In the genomic region with DNA sequence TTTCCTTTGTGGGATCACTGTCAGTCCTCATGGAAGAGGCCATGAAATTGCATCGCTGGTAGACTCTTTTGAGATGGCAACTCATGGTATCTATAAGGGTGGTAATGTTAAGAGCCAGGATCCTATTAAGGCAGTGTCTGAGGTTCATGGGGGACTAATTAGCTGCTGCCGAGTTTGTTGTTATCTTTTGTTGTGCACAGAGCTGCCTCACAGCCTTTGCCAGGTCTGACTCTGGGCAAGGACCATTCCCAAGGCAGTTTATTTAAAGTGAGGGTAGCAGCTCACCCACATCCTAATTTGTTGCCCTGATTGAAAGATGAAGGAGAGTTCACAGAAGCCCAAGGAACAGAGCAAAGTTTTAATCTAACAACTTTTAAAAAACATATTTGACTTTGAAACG, we compare ENCODE assay signal across 12 cellular contexts. TPM values are rescaled to one million over a fixed set of nuclear protein-coding genes. Genes with fewer than 3 reads are reported as not detected.
DNase-seq lines count a peak whose midpoint lies in the region; ATAC-seq, FAIRE-seq and TF ChIP-seq lines count a peak whose summit lies in the region.
"Had no signal": no experiment of that assay in that cellular context is flagged by ENCODE, and none has a peak within 500 bp of the region (broad histone marks: within the 10 kb centered on the region; RNA-seq: fewer than 3 reads in every experiment).

No MANE protein-coding gene starts in this region.

- no peak overlapping the region for H3K4me3 ChIP-seq in OCI-LY3 (ENCODE audit: low read length)
- no peak overlapping the region for H3K4me3 ChIP-seq in endothelial cell of umbilical vein (replicated peaks in 1 of 3; ENCODE audit: insufficient read depth in 1 of 3, low read depth in 1 of 3, low read length in 3 of 3)
- peak overlapping the region; percentile 14 for H3K4me3 ChIP-seq in psoas muscle
- H3K4me3 ChIP-seq: PC-9 had no signal

- 51 to 61% (median 52%) methylated on average over 3 of the region's 3 CpGs for WGBS in psoas muscle, 3 donors

- POLR2A ChIA-PET in endothelial cell of umbilical vein (lab: Charles Lee): no interaction called here

- H3K27ac ChIP-seq in OCI-LY3 (ENCODE audit: low read length) (no peak overlapping the region), endothelial cell of umbilical vein (ENCODE audit: insufficient read depth, low read depth, low read length) (no peak overlapping the region), psoas muscle (peak overlapping the region; percentile 31)
- H3K27ac ChIP-seq: PC-9 had no signal

- H3K4me2 ChIP-seq in OCI-LY3 (ENCODE audit: low read length) (0 out of 2 replicates have a peak overlapping the region, but pooled peaks have one; percentile 4), endothelial cell of umbilical vein (ENCODE audit: insufficient read depth, low read length) (peak overlapping the region; percentile 46)
- H3K4me2 ChIP-seq: PC-9 had no signal

- intact Hi-C loops in endothelial cell of umbilical vein (cut with micrococcal nuclease) (no loop called here), psoas muscle (cut with DNase I) (no loop called here)

- H3K9me1 ChIP-seq in endothelial cell of umbilical vein (replicated peaks; ENCODE audit: control insufficient read depth, extremely low read depth, insufficient read depth, low read length): no peaks in the 10 kb centered on the region

- H2AFZ ChIP-seq in OCI-LY3 (ENCODE audit: low read depth, low read length): no peak overlapping the region
- no peak overlapping the region for H2AFZ ChIP-seq in endothelial cell of umbilical vein (ENCODE audit: low read depth, low read length)
- H2AFZ ChIP-seq: PC-9 had no signal

- peaks cover 100% of the 10 kb centered on the region for H4K20me1 ChIP-seq in OCI-LY3 (ENCODE audit: insufficient read depth, low read length)
- H4K20me1 ChIP-seq in endothelial cell of umbilical vein (replicated peaks; ENCODE audit: control insufficient read depth, extremely low read depth, insufficient read depth, low read length): no peaks in the 10 kb centered on the region

- peak; percentile 6 for DNase-seq in COR-L47 (lab: John Stamatoyannopoulos, UW)
- DNase-seq in endothelial cell of umbilical vein (ENCODE audit: low read depth, low spot score): no peak
- DNase-seq in psoas muscle: no peak
- no peak for DNase-seq in 8988T
- DNase-seq in iPS-NIHi11 (ENCODE audit: low spot score): no peak
- no peak for DNase-seq in NCI-H1417 (lab: John Stamatoyannopoulos, UW)
- DNase-seq: DMS153; NCI-H1105; PC-9; stimulated activated CD4-positive, alpha-beta T cell treated with anti-CD3 and anti-CD28 coated beads, Interleukin-4, amount 100 ng/mL, for 1 hour had no signal

- H3K9ac ChIP-seq in OCI-LY3 (ENCODE audit: low read length) (no peak overlapping the region), endothelial cell of umbilical vein (replicated peaks; ENCODE audit: extremely low read depth, insufficient read depth, low read length) (no peak overlapping the region)

- H3K9me3 ChIP-seq in OCI-LY3 (ENCODE audit: insufficient read depth, low read length) (no peaks in the 10 kb centered on the region), endothelial cell of umbilical vein (replicated peaks; ENCODE audit: control insufficient read depth, insufficient read depth, low read length) (no peaks in the 10 kb centered on the region), psoas muscle (no peaks in the 10 kb centered on the region)

- H3K79me2 ChIP-seq in OCI-LY3 (ENCODE audit: low read length): peaks cover 100% of the 10 kb centered on the region
- peaks cover 45% of the 10 kb centered on the region for H3K79me2 ChIP-seq in endothelial cell of umbilical vein (ENCODE audit: control insufficient read depth, insufficient read depth, low read length)

- CTCF ChIA-PET in endothelial cell of umbilical vein (lab: Charles Lee): interaction anchor here (0.6 kb wide), 1 partner anchor 64 kb away, joined by 4 read pairs; no protein-coding TSS in a partner anchor

- ATAC-seq in psoas muscle (no peak), HG03039 (IDR thresholded peaks at IDR 0.05; ENCODE audit: unreplicated experiment) (no peak)

- H3K27me3 ChIP-seq in OCI-LY3 (ENCODE audit: low read depth, low read length) (no peaks in the 10 kb centered on the region), endothelial cell of umbilical vein (ENCODE audit: control insufficient read depth in 2 of 2, insufficient read depth in 2 of 2, low read length in 2 of 2) (no peaks in the 10 kb centered on the region), psoas muscle (ENCODE audit: insufficient read depth in 3 of 3, low read length in 2 of 3) (no peaks in the 10 kb centered on the region)

- no peak for FAIRE-seq in endothelial cell of umbilical vein (lab: Jason Lieb, UNC)

- dilution Hi-C loops in endothelial cell of umbilical vein (cut with MboI; ENCODE audit: extremely low pct_ligation_motif_present, low sequenced_read_pairs): no loop called here

- H3K36me3 ChIP-seq in OCI-LY3 (replicated peaks; ENCODE audit: low read depth, low read length): peaks cover 52% of the 10 kb centered on the region
- no peaks in the 10 kb centered on the region for H3K36me3 ChIP-seq in endothelial cell of umbilical vein (ENCODE audit: control insufficient read depth in 2 of 2, extremely low read depth in 1 of 2, insufficient read depth in 2 of 2, low read length in 2 of 2)
- no peaks in the 10 kb centered on the region for H3K36me3 ChIP-seq in psoas muscle (ENCODE audit: insufficient read depth in 1 of 2, low read depth in 1 of 2)

- peaks cover 54% of the 10 kb centered on the region for H3K4me1 ChIP-seq in OCI-LY3 (ENCODE audit: low read length)
- peaks cover 58% of the 10 kb centered on the region for H3K4me1 ChIP-seq in endothelial cell of umbilical vein (ENCODE audit: control insufficient read depth, extremely low read depth, insufficient read depth, low read length)
- H3K4me1 ChIP-seq in psoas muscle: peaks cover 88% of the 10 kb centered on the region

- TF ChIP-seq CTCF in OCI-LY3 (IDR thresholded peaks at IDR 0.05; ENCODE audit: low read depth, low read length) (no peak), endothelial cell of umbilical vein (IDR thresholded peaks at IDR 0.05; ENCODE audit: extremely low read depth in 1 of 2, insufficient read depth in 1 of 2, low read depth in 1 of 2, low read length in 2 of 2) (no peak), psoas muscle (IDR thresholded peaks at IDR 0.05) (no peak)

- no TSS peak for BruUV-seq in endothelial cell of umbilical vein (replicated peaks; lab: Mats Ljungman, UMichigan)

- TF ChIP-seq POLR2A in endothelial cell of umbilical vein (IDR thresholded peaks at IDR 0.05; ENCODE audit: low read depth, low read length): no peak

TF ChIP-seq in endothelial cell of umbilical vein, 7 proteins besides CTCF, POLR2A, EP300 and RAD21:
- TF ChIP-seq GATA2 (IDR thresholded peaks at IDR 0.05; ENCODE audit: insufficient read depth, insufficient read length, low read depth, low read length): no peak
- no peak for TF ChIP-seq FOS (IDR thresholded peaks at IDR 0.05; ENCODE audit: borderline replicate concordance, insufficient read depth, low read length)
- TF ChIP-seq MYC (IDR thresholded peaks at IDR 0.05; ENCODE audit: low read depth, low read length): no peak
- TF ChIP-seq POLR2AphosphoS5 (IDR thresholded peaks at IDR 0.05; ENCODE audit: insufficient read depth, low read depth, low read length): no peak
- TF ChIP-seq JUN (IDR thresholded peaks at IDR 0.05; ENCODE audit: borderline replicate concordance, insufficient read depth, insufficient read length, low read depth): no peak
- TF ChIP-seq, protein P1, sequence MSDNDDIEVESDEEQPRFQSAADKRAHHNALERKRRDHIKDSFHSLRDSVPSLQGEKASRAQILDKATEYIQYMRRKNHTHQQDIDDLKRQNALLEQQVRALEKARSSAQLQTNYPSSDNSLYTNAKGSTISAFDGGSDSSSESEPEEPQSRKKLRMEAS (IDR thresholded peaks at IDR 0.05; ENCODE audit: insufficient read depth, insufficient read length): no peak
- no peak for TF ChIP-seq EZH2 (IDR thresholded peaks at IDR 0.05; ENCODE audit: borderline replicate concordance, low read depth, low read length, severe bottlenecking)

RNA-seq across cellular contexts. Expression of a gene that starts 7.9 kb away (rescaled TPM):
- total RNA-seq in endothelial cell of umbilical vein: 79.9 TPM in 2 replicates
- polyA plus RNA-seq in endothelial cell of umbilical vein: 45.8 and 54.5 TPM in 2 replicates
- polyA plus RNA-seq in endothelial cell of umbilical vein (2011; cell fraction: cytosol; rRNA removed): 29.7 and 34.8 TPM in 2 replicates
- 54.4 and 61.9 TPM in 2 replicates for polyA plus RNA-seq in endothelial cell of umbilical vein (2011; cell fraction: nucleus; rRNA removed)
- 42.9 and 46.1 TPM in 2 replicates for polyA plus RNA-seq in endothelial cell of umbilical vein (2012)
- 134 and 153 TPM in 2 replicates for polyA minus RNA-seq in endothelial cell of umbilical vein
- polyA minus RNA-seq in endothelial cell of umbilical vein (2011; cell fraction: cytosol; rRNA and poly(A)+ RNA removed): 33.7 TPM
- polyA minus RNA-seq in endothelial cell of umbilical vein (2011; cell fraction: nucleus; rRNA and poly(A)+ RNA removed): 158 and 170 TPM in 2 replicates
- 10 to 100 TPM; 62.2 to 97.2 (median 80.6) TPM for total RNA-seq in psoas muscle
- 10 to 100 TPM; 13.8 to 73.3 (median 26.5) TPM for polyA plus RNA-seq in psoas muscle
